ENCODE assay signal across 9 cellular contexts in the genomic region with DNA sequence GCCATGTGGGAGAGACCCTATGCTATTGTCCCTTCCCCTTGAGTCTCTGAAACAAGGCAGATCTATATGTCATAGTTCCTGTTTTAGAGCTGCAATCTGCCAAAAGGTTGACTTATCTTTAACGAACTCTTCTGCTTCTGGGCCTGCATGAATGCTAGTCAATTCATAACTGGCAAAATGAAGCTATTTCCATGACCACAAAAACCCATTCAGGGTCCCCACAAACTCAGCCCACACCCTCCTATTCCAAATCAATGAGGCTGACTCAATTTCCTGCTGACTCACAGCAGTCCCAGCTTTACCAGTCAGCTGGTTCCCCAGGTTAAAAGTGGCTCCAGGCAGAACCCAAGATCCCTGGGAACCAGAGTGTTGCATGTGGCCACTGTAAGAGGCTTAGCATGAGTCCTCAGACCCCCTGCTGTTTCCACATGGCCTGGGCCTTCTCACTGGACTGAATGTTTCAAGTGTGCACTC. TPM values are rescaled to one million over a fixed set of nuclear protein-coding genes. Genes with fewer than 3 reads are reported as not detected.
DNase-seq lines count a peak whose midpoint lies in the region; ATAC-seq and TF ChIP-seq lines count a peak whose summit lies in the region.
"Had no signal": no experiment of that assay in that cellular context is flagged by ENCODE, and none has a peak within 500 bp of the region (broad histone marks: within the 10 kb centered on the region; RNA-seq: fewer than 3 reads in every experiment).

No MANE protein-coding gene starts in this region.

- H3K79me2 ChIP-seq in PC-9 (ENCODE audit: low read depth), result no peaks in the 10 kb centered on the region
- H3K79me2 ChIP-seq: parathyroid adenoma had no signal

- no peak overlapping the region for H3K4me3 ChIP-seq in PC-9

- H4K20me1 ChIP-seq in PC-9 (ENCODE audit: insufficient read depth), result no peaks in the 10 kb centered on the region

- no peak overlapping the region for H2AFZ ChIP-seq in PC-9
- H2AFZ ChIP-seq: parathyroid adenoma had no signal

- peaks cover 17% of the 10 kb centered on the region for H3F3A ChIP-seq in PC-9 (ENCODE audit: insufficient read depth, low read depth)

- CTCF ChIA-PET in PC-9 (lab: Charles Lee), result no interaction called here

- peak overlapping the region; percentile 46 for H3K4me2 ChIP-seq in PC-9

- peak; percentile 79 for ATAC-seq in HG02885 (IDR thresholded peaks at IDR 0.05; ENCODE audit: poor library complexity, unreplicated experiment)
- no peak for ATAC-seq in GM19467 (IDR thresholded peaks at IDR 0.05; ENCODE audit: unreplicated experiment)

- H3K27me3 ChIP-seq in PC-9 (ENCODE audit: insufficient read depth, low read depth), result no peaks in the 10 kb centered on the region

- intact Hi-C loops in PC-9 (cut with micrococcal nuclease; ENCODE audit: unreplicated experiment), result no loop called here

- peak overlapping the region; percentile 78 for H3K27ac ChIP-seq in PC-9
- H3K27ac ChIP-seq in substantia nigra (ENCODE audit: low read depth, low read length, poor library complexity, severe bottlenecking), result no peak overlapping the region
- H3K27ac ChIP-seq: parathyroid adenoma had no signal

- H3K9me2 ChIP-seq in PC-9 (ENCODE audit: insufficient read depth), result no peaks in the 10 kb centered on the region

- no peak for TF ChIP-seq CTCF in PC-9 (conservative IDR thresholded peaks at IDR 0.05)

- peak; percentile 9 for DNase-seq in activated CD4-positive, alpha-beta T cell treated with anti-CD3 and anti-CD28 coated beads for 48 hours
- DNase-seq in activated CD4-positive, alpha-beta T cell treated with anti-CD3 and anti-CD28 coated beads, Interleukin-2, amount 50 U/mL, for 1 hour, result no peak
- DNase-seq in PC-9 (peak; percentile 16 to 78), lung microvascular endothelial cell (ENCODE audit: low read depth in 2 of 2) (peak; percentile 9 to 70), substantia nigra (lab: John Stamatoyannopoulos, UW) (no peak), hypothalamus (lab: John Stamatoyannopoulos, UW) (no peak)

- BruUV-seq in PC-9 (replicated peaks; lab: Mats Ljungman, UMichigan), result no TSS peak

- H3K9me3 ChIP-seq in PC-9 (ENCODE audit: insufficient read depth, low read depth), result no peaks in the 10 kb centered on the region

- H3K36me3 ChIP-seq in PC-9 (ENCODE audit: low read depth), result no peaks in the 10 kb centered on the region

- POLR2A ChIA-PET in PC-9 (lab: Charles Lee; ENCODE audit: unreplicated experiment), result interaction anchor here (0.5 to 0.6 kb wide), 2 partner anchors 132 to 464 kb away, joined by 4 to 6 read pairs; no protein-coding TSS in a partner anchor

- H3K4me1 ChIP-seq in PC-9 (replicated peaks; ENCODE audit: insufficient read depth), result peaks cover 31% of the 10 kb centered on the region
- H3K4me1 ChIP-seq: parathyroid adenoma had no signal

RNA-seq across cellular contexts. Expression of a gene that starts 25.2 kb away (rescaled TPM):
- total RNA-seq in PC-9 (2021) (6.3 and 7.6 TPM in 2 replicates), lung microvascular endothelial cell (0.20 TPM in 1 of 2 replicates, not detected in the other)

Comparison
In these comparisons a context has a peak if more than half of its experiments do, and no peak if none do; other contexts are left out.
1. DNase-seq: peak in activated CD4-positive, alpha-beta T cell treated with anti-CD3 and anti-CD28 coated beads for 48 hours (single experiment), PC-9 (2 of 2) and lung microvascular endothelial cell (2 of 2); none in activated CD4-positive, alpha-beta T cell treated with anti-CD3 and anti-CD28 coated beads, Interleukin-2, amount 50 U/mL, for 1 hour (single experiment), substantia nigra (0 of 49) and hypothalamus (0 of 51).